Comparison of ENCODE assay signal across 23 cellular contexts in the genomic region with DNA sequence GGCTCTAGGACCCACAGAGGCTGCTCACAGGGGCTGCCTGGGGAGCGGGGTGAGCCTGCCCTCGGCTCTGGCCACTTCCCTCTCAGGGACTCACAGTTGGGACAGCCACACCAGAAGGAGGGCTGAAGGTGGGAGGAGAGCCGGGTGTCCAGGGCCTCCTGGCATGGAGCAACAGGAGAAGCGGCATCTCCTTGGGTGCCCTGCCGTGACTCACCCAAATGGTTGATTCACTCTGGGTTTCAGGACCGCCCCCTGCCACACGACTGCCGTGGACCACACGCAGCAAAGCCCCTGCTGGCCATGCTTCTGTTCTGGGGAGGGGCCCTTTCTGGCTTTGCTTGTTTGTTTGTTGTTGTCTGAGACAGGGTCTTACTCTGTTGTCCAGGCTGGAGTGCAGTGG.
"Had no signal": no experiment of that assay in that cellular context is flagged by ENCODE, and none has a peak within 500 bp of the region (broad histone marks: within the 10 kb centered on the region; RNA-seq: fewer than 3 reads in every experiment).

No MANE protein-coding gene starts in this region.

- ATAC-seq: activated CD8-positive, alpha-beta T cell treated with anti-CD3 and anti-CD28 coated beads, Interleukin-2, amount 10 ng/mL, durations not matched to agents 7 days and 5 days; activated naive CD4-positive, alpha-beta T cell treated with anti-CD3 and anti-CD28 coated beads, Interleukin-2, amount 50 U/mL, for 72 hours; effector memory CD8-positive, alpha-beta T cell; gastrocnemius medialis; left cardiac atrium; stimulated activated naive B cell treated with anti-CD40 and anti-IgM and Interleukin-4, amounts not matched to agents 10 μg/mL and 1 μg/mL and 100 μg/mL, for 72 hours had no signal

- H3K27ac ChIP-seq: adrenal gland, breast epithelium, esophagus squamous epithelium, gastrocnemius medialis, right lobe of liver, testis, uterus, WERI-Rb-1 had no signal

- DNase-seq: activated CD4-positive, alpha-beta T cell treated with anti-CD3 and anti-CD28 coated beads for 1 hour; activated CD4-positive, alpha-beta T cell treated with anti-CD3 and anti-CD28 coated beads, Interleukin-2, amount 50 U/mL, for 1 hour; activated CD8-positive, alpha-beta T cell treated with anti-CD3 and anti-CD28 coated beads, Interleukin-2, amount 10 ng/mL, durations not matched to agents 7 days and 5 days; activated T-cell treated with anti-CD3 and anti-CD28 coated beads, Interleukin-2, amount 50 U/mL, for 1 hour; adrenal gland; effector memory CD8-positive, alpha-beta T cell; esophagus squamous epithelium; gastrocnemius medialis; head of caudate nucleus; left cardiac atrium; nucleus accumbens; right lobe of liver; small intestine; stimulated activated CD4-positive, alpha-beta T cell treated with anti-CD3 and anti-CD28 coated beads, Interleukin-15, amount 100 ng/mL, for 24 hours; stimulated activated CD8-positive, alpha-beta memory T cell treated with anti-CD3 and anti-CD28 coated beads, Interleukin-4, amount 100 ng/mL, for 48 hours; stimulated activated naive B cell treated with anti-CD40 and anti-IgM and Interleukin-4, amounts not matched to agents 10 μg/mL and 1 μg/mL and 100 μg/mL, for 72 hours; T-helper 2 cell; testis; trophoblast cell; uterus; WERI-Rb-1 had no signal

- H3K4me3 ChIP-seq: adrenal gland, breast epithelium, esophagus squamous epithelium, gastrocnemius medialis, right lobe of liver, testis, uterus had no signal
